In the genomic region with DNA sequence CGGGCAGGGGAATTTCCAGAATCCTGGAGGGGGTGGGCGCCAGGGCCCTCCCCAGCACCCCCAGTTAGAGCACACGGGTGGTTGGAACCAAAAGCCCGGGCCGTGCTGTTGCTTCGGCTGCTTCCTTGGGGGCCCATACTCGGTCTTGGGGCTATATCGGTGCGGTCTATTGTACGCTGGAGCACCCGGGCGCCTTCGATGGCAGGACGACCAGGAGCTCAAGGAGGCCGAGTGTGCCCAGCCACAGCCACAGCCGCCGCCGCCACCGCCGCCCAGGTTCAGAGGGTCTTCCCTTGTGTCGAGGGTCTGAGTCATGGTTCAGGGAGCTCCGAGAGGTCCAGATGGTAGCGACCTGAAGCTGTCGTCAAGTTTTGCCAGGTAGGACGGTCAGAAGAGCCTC, we compare ENCODE assay signal across 37 cellular contexts. TPM values are rescaled to one million over a fixed set of nuclear protein-coding genes. Genes with fewer than 3 reads are reported as not detected.
"Had no signal": no experiment of that assay in that cellular context is flagged by ENCODE, and none has a peak within 500 bp of the region (broad histone marks: within the 10 kb centered on the region; RNA-seq: fewer than 3 reads in every experiment).

No MANE protein-coding gene starts in this region.

- DNase-seq: activated CD4-positive, CD25-positive, alpha-beta regulatory T cell; activated CD4-positive, CD25-positive, alpha-beta regulatory T cell treated with anti-CD3 and anti-CD28 coated beads, Interleukin-2, amount 50 U/mL, for 72 hours; activated CD8-positive, alpha-beta memory T cell treated with anti-CD3 and anti-CD28 coated beads, Interleukin-2, amount 10 ng/mL, durations not matched to agents 7 days and 5 days; activated CD8-positive, alpha-beta memory T cell treated with anti-CD3 and anti-CD28 coated beads, Interleukin-2, amount 50 U/mL, for 4 hours; activated CD8-positive, alpha-beta T cell treated with anti-CD3 and anti-CD28 coated beads, Interleukin-2, amount 10 ng/mL, durations not matched to agents 7 days and 5 days; activated effector memory CD4-positive, alpha-beta T cell treated with anti-CD3 and anti-CD28 coated beads, Interleukin-2, amount 50 U/mL, for 16 hours; activated naive CD4-positive, alpha-beta T cell treated with anti-CD3 and anti-CD28 coated beads for 36 hours; activated T-cell treated with anti-CD3 and anti-CD28 coated beads, Interleukin-2, amount 50 U/mL, for 1 hour; adrenal gland; amygdala; central memory CD4-positive, alpha-beta T cell; cerebellar nuclear complex; colonic mucosa; effector CD8-positive, alpha-beta T cell; esophagus squamous epithelium; foreskin melanocyte had no signal

- H3K27me3 Mint-ChIP-seq: activated CD4-positive, alpha-beta memory T cell treated with anti-CD3 and anti-CD28 coated beads for 36 hours; activated CD8-positive, alpha-beta memory T cell treated with anti-CD3 and anti-CD28 coated beads, Interleukin-2, amount 10 ng/mL, durations not matched to agents 7 days and 5 days; activated naive CD4-positive, alpha-beta T cell treated with anti-CD3 and anti-CD28 coated beads, Interleukin-2, amount 50 U/mL, for 24 hours had no signal

- H3K4me1 Mint-ChIP-seq: activated CD4-positive, alpha-beta T cell treated with anti-CD3 and anti-CD28 coated beads for 36 hours; activated CD4-positive, alpha-beta T cell treated with anti-CD3 and anti-CD28 coated beads, Interleukin-2, amount 10 ng/mL, durations not matched to agents 24 days and 14 days; activated CD8-positive, alpha-beta memory T cell treated with anti-CD3 and anti-CD28 coated beads, Interleukin-2, amount 10 ng/mL, durations not matched to agents 7 days and 5 days; activated naive CD4-positive, alpha-beta T cell treated with anti-CD3 and anti-CD28 coated beads, Interleukin-2, amount 50 U/mL, for 24 hours; activated naive CD8-positive, alpha-beta T cell treated with anti-CD3 and anti-CD28 coated beads for 36 hours; activated naive CD8-positive, alpha-beta T cell treated with anti-CD3 and anti-CD28 coated beads, Interleukin-2, amount 50 U/mL, for 24 hours had no signal

- ATAC-seq: activated CD8-positive, alpha-beta memory T cell treated with anti-CD3 and anti-CD28 coated beads, Interleukin-2, amount 10 ng/mL, durations not matched to agents 7 days and 5 days; activated CD8-positive, alpha-beta T cell treated with anti-CD3 and anti-CD28 coated beads, Interleukin-2, amount 10 ng/mL, durations not matched to agents 7 days and 5 days; activated naive CD8-positive, alpha-beta T cell treated with anti-CD3 and anti-CD28 coated beads, Interleukin-2, amount 50 U/mL, for 24 hours; gastroesophageal sphincter had no signal

- H3K9me3 ChIP-seq: adrenal gland, ascending aorta, breast epithelium, colonic mucosa, esophagus squamous epithelium, gastroesophageal sphincter had no signal

- H3K9me3 Mint-ChIP-seq: activated CD4-positive, alpha-beta memory T cell treated with anti-CD3 and anti-CD28 coated beads for 36 hours; activated CD4-positive, alpha-beta T cell treated with anti-CD3 and anti-CD28 coated beads, Interleukin-2, amount 10 ng/mL, durations not matched to agents 24 days and 14 days; activated naive CD4-positive, alpha-beta T cell treated with anti-CD3 and anti-CD28 coated beads for 36 hours; activated naive CD4-positive, alpha-beta T cell treated with anti-CD3 and anti-CD28 coated beads, Interleukin-2, amount 50 U/mL, for 24 hours; activated naive CD8-positive, alpha-beta T cell treated with anti-CD3 and anti-CD28 coated beads for 36 hours; activated naive CD8-positive, alpha-beta T cell treated with anti-CD3 and anti-CD28 coated beads, Interleukin-2, amount 50 U/mL, for 24 hours; activated T-helper 1 cell treated with anti-CD3 and anti-CD28 coated beads, Interleukin-12 subunit alpha, Interleukin-12 subunit beta, Interleukin-2, Interleukin-4 antibody, amounts not matched to agents 30 ng/mL and 10 ng/mL and 1 ng/mL, durations not matched to agents 14 hours and 24 hours and 36 hours; activated T-helper 2 cell treated with anti-CD3 and anti-CD28 coated beads, Interferon-gamma antibody, Interleukin-2, Interleukin-4, amounts not matched to agents 10 μg/mL and 5 μg/mL and 100 μg/mL, durations not matched to agents 14 hours and 24 hours and 36 hours had no signal

- H3K36me3 Mint-ChIP-seq: activated CD4-positive, alpha-beta memory T cell treated with anti-CD3 and anti-CD28 coated beads for 36 hours; activated CD8-positive, alpha-beta memory T cell treated with anti-CD3 and anti-CD28 coated beads, Interleukin-2, amount 10 ng/mL, durations not matched to agents 7 days and 5 days; activated naive CD4-positive, alpha-beta T cell treated with anti-CD3 and anti-CD28 coated beads, Interleukin-2, amount 50 U/mL, for 24 hours; activated naive CD8-positive, alpha-beta T cell treated with anti-CD3 and anti-CD28 coated beads for 36 hours; brain had no signal

- H3K27ac Mint-ChIP-seq: activated CD4-positive, alpha-beta memory T cell treated with anti-CD3 and anti-CD28 coated beads for 36 hours; activated CD4-positive, alpha-beta T cell treated with anti-CD3 and anti-CD28 coated beads for 36 hours; activated CD4-positive, alpha-beta T cell treated with anti-CD3 and anti-CD28 coated beads, Interleukin-2, amount 10 ng/mL, durations not matched to agents 24 days and 14 days; activated CD8-positive, alpha-beta memory T cell treated with anti-CD3 and anti-CD28 coated beads, Interleukin-2, amount 10 ng/mL, durations not matched to agents 7 days and 5 days; activated CD8-positive, alpha-beta T cell treated with anti-CD3 and anti-CD28 coated beads, Interleukin-2, amount 10 ng/mL, durations not matched to agents 7 days and 5 days; activated naive CD4-positive, alpha-beta T cell treated with anti-CD3 and anti-CD28 coated beads for 36 hours; activated naive CD4-positive, alpha-beta T cell treated with anti-CD3 and anti-CD28 coated beads, Interleukin-2, amount 50 U/mL, for 24 hours; activated naive CD8-positive, alpha-beta T cell treated with anti-CD3 and anti-CD28 coated beads for 36 hours; activated naive CD8-positive, alpha-beta T cell treated with anti-CD3 and anti-CD28 coated beads, Interleukin-2, amount 50 U/mL, for 24 hours; activated T-helper 1 cell treated with anti-CD3 and anti-CD28 coated beads, Interleukin-12 subunit alpha, Interleukin-12 subunit beta, Interleukin-2, Interleukin-4 antibody, amounts not matched to agents 30 ng/mL and 10 ng/mL and 1 ng/mL, durations not matched to agents 14 hours and 24 hours and 36 hours; activated T-helper 2 cell treated with anti-CD3 and anti-CD28 coated beads, Interferon-gamma antibody, Interleukin-2, Interleukin-4, amounts not matched to agents 10 μg/mL and 5 μg/mL and 100 μg/mL, durations not matched to agents 14 hours and 24 hours and 36 hours; brain had no signal

- H3K4me1 ChIP-seq: adrenal gland, ascending aorta, breast epithelium, colonic mucosa had no signal

- H3K27ac ChIP-seq: adrenal gland, ascending aorta, breast epithelium, cardiac muscle cell, colonic mucosa, epithelial cell of prostate, esophagus squamous epithelium, gastroesophageal sphincter had no signal

- H3K27me3 ChIP-seq: adrenal gland, ascending aorta, breast epithelium, cardiac muscle cell, colonic mucosa, esophagus squamous epithelium, gastroesophageal sphincter had no signal

- H3K4me3 ChIP-seq: adrenal gland, ascending aorta, breast epithelium, cardiac muscle cell, colonic mucosa, esophagus squamous epithelium, gastroesophageal sphincter had no signal

- H3K4me3 Mint-ChIP-seq: activated CD4-positive, alpha-beta memory T cell treated with anti-CD3 and anti-CD28 coated beads for 36 hours; activated CD4-positive, alpha-beta T cell treated with anti-CD3 and anti-CD28 coated beads for 36 hours; activated CD4-positive, alpha-beta T cell treated with anti-CD3 and anti-CD28 coated beads, Interleukin-2, amount 10 ng/mL, durations not matched to agents 24 days and 14 days; activated CD8-positive, alpha-beta memory T cell treated with anti-CD3 and anti-CD28 coated beads, Interleukin-2, amount 10 ng/mL, durations not matched to agents 7 days and 5 days; activated CD8-positive, alpha-beta T cell treated with anti-CD3 and anti-CD28 coated beads, Interleukin-2, amount 10 ng/mL, durations not matched to agents 7 days and 5 days; activated naive CD4-positive, alpha-beta T cell treated with anti-CD3 and anti-CD28 coated beads for 36 hours; activated naive CD4-positive, alpha-beta T cell treated with anti-CD3 and anti-CD28 coated beads, Interleukin-2, amount 50 U/mL, for 24 hours; activated naive CD8-positive, alpha-beta T cell treated with anti-CD3 and anti-CD28 coated beads for 36 hours; activated naive CD8-positive, alpha-beta T cell treated with anti-CD3 and anti-CD28 coated beads, Interleukin-2, amount 50 U/mL, for 24 hours; activated T-helper 1 cell treated with anti-CD3 and anti-CD28 coated beads, Interleukin-12 subunit alpha, Interleukin-12 subunit beta, Interleukin-2, Interleukin-4 antibody, amounts not matched to agents 30 ng/mL and 10 ng/mL and 1 ng/mL, durations not matched to agents 14 hours and 24 hours and 36 hours; brain had no signal

- H3K36me3 ChIP-seq: adrenal gland, ascending aorta, breast epithelium, cardiac muscle cell, colonic mucosa, esophagus squamous epithelium, gastroesophageal sphincter had no signal

RNA-seq across cellular contexts. Expression of gene CCER1, which starts 0.5 kb away (rescaled TPM):
- total RNA-seq: activated CD4-positive, alpha-beta memory T cell treated with anti-CD3 and anti-CD28 coated beads for 36 hours; activated CD4-positive, alpha-beta T cell treated with anti-CD3 and anti-CD28 coated beads for 36 hours; activated CD4-positive, alpha-beta T cell treated with anti-CD3 and anti-CD28 coated beads, Interleukin-2, amount 10 ng/mL, durations not matched to agents 24 days and 14 days; activated CD8-positive, alpha-beta memory T cell treated with anti-CD3 and anti-CD28 coated beads for 36 hours; activated CD8-positive, alpha-beta memory T cell treated with anti-CD3 and anti-CD28 coated beads, Interleukin-2, amount 10 ng/mL, durations not matched to agents 7 days and 5 days; activated CD8-positive, alpha-beta T cell treated with anti-CD3 and anti-CD28 coated beads, Interleukin-2, amount 10 ng/mL, durations not matched to agents 7 days and 5 days; activated naive CD4-positive, alpha-beta T cell treated with anti-CD3 and anti-CD28 coated beads for 36 hours; activated naive CD8-positive, alpha-beta T cell treated with anti-CD3 and anti-CD28 coated beads for 36 hours; activated T-helper 1 cell treated with anti-CD3 and anti-CD28 coated beads, Interleukin-12 subunit alpha, Interleukin-12 subunit beta, Interleukin-2, Interleukin-4 antibody, amounts not matched to agents 30 ng/mL and 10 ng/mL and 1 ng/mL, durations not matched to agents 14 hours and 24 hours and 36 hours; activated T-helper 2 cell treated with anti-CD3 and anti-CD28 coated beads, Interferon-gamma antibody, Interleukin-2, Interleukin-4, amounts not matched to agents 10 μg/mL and 5 μg/mL and 100 μg/mL, durations not matched to agents 14 hours and 24 hours and 36 hours; adrenal gland; ascending aorta; breast epithelium; cardiac muscle cell; colonic mucosa; dermis microvascular lymphatic vessel endothelial cell; endothelial cell of umbilical vein; esophagus squamous epithelium; fibroblast of lung; fibroblast of villous mesenchyme; gastroesophageal sphincter; glomerular endothelial cell had no signal
- polyA plus RNA-seq: adrenal gland, cardiac muscle cell, endothelial cell of umbilical vein, esophagus, fibroblast of lung had no signal

RNA-seq across cellular contexts. Expression of gene EPYC, which starts 50.3 kb away (rescaled TPM):
- total RNA-seq: activated CD4-positive, alpha-beta memory T cell treated with anti-CD3 and anti-CD28 coated beads for 36 hours; activated CD4-positive, alpha-beta T cell treated with anti-CD3 and anti-CD28 coated beads for 36 hours; activated CD4-positive, alpha-beta T cell treated with anti-CD3 and anti-CD28 coated beads, Interleukin-2, amount 10 ng/mL, durations not matched to agents 24 days and 14 days; activated CD8-positive, alpha-beta memory T cell treated with anti-CD3 and anti-CD28 coated beads for 36 hours; activated CD8-positive, alpha-beta memory T cell treated with anti-CD3 and anti-CD28 coated beads, Interleukin-2, amount 10 ng/mL, durations not matched to agents 7 days and 5 days; activated CD8-positive, alpha-beta T cell treated with anti-CD3 and anti-CD28 coated beads, Interleukin-2, amount 10 ng/mL, durations not matched to agents 7 days and 5 days; activated naive CD4-positive, alpha-beta T cell treated with anti-CD3 and anti-CD28 coated beads for 36 hours; activated naive CD8-positive, alpha-beta T cell treated with anti-CD3 and anti-CD28 coated beads for 36 hours; activated T-helper 1 cell treated with anti-CD3 and anti-CD28 coated beads, Interleukin-12 subunit alpha, Interleukin-12 subunit beta, Interleukin-2, Interleukin-4 antibody, amounts not matched to agents 30 ng/mL and 10 ng/mL and 1 ng/mL, durations not matched to agents 14 hours and 24 hours and 36 hours; activated T-helper 2 cell treated with anti-CD3 and anti-CD28 coated beads, Interferon-gamma antibody, Interleukin-2, Interleukin-4, amounts not matched to agents 10 μg/mL and 5 μg/mL and 100 μg/mL, durations not matched to agents 14 hours and 24 hours and 36 hours; ascending aorta; breast epithelium; cardiac muscle cell; colonic mucosa; dermis microvascular lymphatic vessel endothelial cell; endothelial cell of umbilical vein; esophagus squamous epithelium; fibroblast of lung; fibroblast of villous mesenchyme; gastroesophageal sphincter; glomerular endothelial cell had no signal
- polyA plus RNA-seq: adrenal gland, cardiac muscle cell, endothelial cell of umbilical vein, esophagus had no signal
